Comparison of ENCODE assay signal across 8 cellular contexts in the genomic region with DNA sequence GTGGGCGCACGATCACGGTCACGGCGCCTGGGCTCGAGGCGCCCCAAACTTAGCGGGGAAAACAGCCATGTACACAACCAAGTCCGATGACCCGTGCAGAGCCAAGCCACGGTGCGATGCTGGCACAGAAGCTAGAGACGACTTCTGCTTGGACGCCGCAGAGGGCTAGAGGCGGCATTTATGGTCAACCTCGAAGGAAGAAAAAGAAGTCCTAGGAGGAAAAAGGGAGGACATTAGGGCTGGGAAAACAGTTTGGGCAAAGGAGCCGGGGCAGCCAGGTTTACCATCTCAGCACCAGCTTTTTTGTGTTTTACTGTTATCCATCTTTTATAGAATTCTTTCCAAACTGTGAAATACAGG. TPM values are rescaled to one million over a fixed set of nuclear protein-coding genes. Genes with fewer than 3 reads are reported as not detected.
DNase-seq lines count a peak whose midpoint lies in the region; ATAC-seq and TF ChIP-seq lines count a peak whose summit lies in the region.

No MANE protein-coding gene starts in this region.

- H3K9ac ChIP-seq in Karpas-422 (ENCODE audit: low read length), result peak overlapping the region; percentile 74

- H3K9me2 ChIP-seq in Karpas-422 (replicated peaks; ENCODE audit: insufficient read depth, low read length), result no peaks in the 10 kb centered on the region

- peak overlapping the region; percentile 100 for H2AFZ ChIP-seq in Karpas-422 (ENCODE audit: low read length)

- peak overlapping the region; percentile 63 for H3K27ac Mint-ChIP-seq in neural crest cell (ENCODE audit: unreplicated experiment)

- H3K4me3 Mint-ChIP-seq in neural crest cell, result peak overlapping the region; percentile 80

- H3K9me3 ChIP-seq in Karpas-422 (ENCODE audit: low read length), result no peaks in the 10 kb centered on the region

- H3K27me3 ChIP-seq in BJ (ENCODE audit: control insufficient read depth, insufficient read depth, low read length) (no peaks in the 10 kb centered on the region), Karpas-422 (ENCODE audit: low read length) (no peaks in the 10 kb centered on the region), dorsolateral prefrontal cortex (no peaks in the 10 kb centered on the region)

- H3K4me1 Mint-ChIP-seq in neural crest cell, result peaks cover 18% of the 10 kb centered on the region

- peaks cover 20% of the 10 kb centered on the region for H4K20me1 ChIP-seq in Karpas-422 (ENCODE audit: insufficient read depth, low read depth, low read length)

- TF ChIP-seq CTCF in BJ (IDR thresholded peaks at IDR 0.05; ENCODE audit: insufficient read depth, low read depth, low read length) (no peak), dorsolateral prefrontal cortex (IDR thresholded peaks at IDR 0.05 in 54 of 56, conservative IDR thresholded peaks at IDR 0.05 in 2 of 56; ENCODE audit: low read depth in 1 of 56, partially characterized antibody in 56 of 56) (no peak), neural crest cell (conservative IDR thresholded peaks at IDR 0.05) (no peak)

- POLR2A ChIA-PET in BJ (lab: Charles Lee), result no interaction called here

- H3K27ac ChIP-seq in Karpas-422 (ENCODE audit: low read length) (no peak overlapping the region), dorsolateral prefrontal cortex (peak overlapping the region; percentile 9 to 95 (median 87))

- H3K36me3 ChIP-seq in BJ (ENCODE audit: control insufficient read depth, insufficient read depth, low read length), result no peaks in the 10 kb centered on the region
- H3K36me3 ChIP-seq in Karpas-422 (ENCODE audit: insufficient read depth, low read length), result no peaks in the 10 kb centered on the region

- ATAC-seq in HG03342 (IDR thresholded peaks at IDR 0.05; ENCODE audit: unreplicated experiment) (no peak), GM21723 (IDR thresholded peaks at IDR 0.05; ENCODE audit: unreplicated experiment) (no peak)

- no peaks in the 10 kb centered on the region for H3K9me3 Mint-ChIP-seq in neural crest cell

- intact Hi-C loops in dorsolateral prefrontal cortex (cut with DNase I), result loop anchor here in 1 of 2 donors (2.0 to 10.0 kb wide), 3 partner anchors 205 to 311 kb away; a partner anchor contains a TSS

- H3K4me2 ChIP-seq in Karpas-422 (ENCODE audit: low read depth, low read length, poor library complexity, severe bottlenecking), result peak overlapping the region; percentile 81

- H3K4me1 ChIP-seq in Karpas-422 (ENCODE audit: low read length), result peaks cover 20% of the 10 kb centered on the region

- H3K79me2 ChIP-seq in Karpas-422 (ENCODE audit: low read length), result no peaks in the 10 kb centered on the region

- CTCF ChIA-PET in BJ (lab: Yijun Ruan, JAX), result interaction anchor here (2.5 to 3.7 kb wide), 2 partner anchors 10 to 26 kb away, joined by 8 to 23 read pairs; no protein-coding TSS in a partner anchor

- H3K36me3 Mint-ChIP-seq in neural crest cell (ENCODE audit: low read depth), result no peaks in the 10 kb centered on the region

- H3K4me3 ChIP-seq in BJ (ENCODE audit: low read depth, low read length) (peak overlapping the region; percentile 52), Karpas-422 (ENCODE audit: low read length) (peak overlapping the region; percentile 75), dorsolateral prefrontal cortex (peak overlapping the region; percentile 44 to 97 (median 80))

- peaks cover 31% of the 10 kb centered on the region for H3K27me3 Mint-ChIP-seq in neural crest cell (ENCODE audit: low read depth)

- DNase-seq in BJ (ENCODE audit: low read depth), result no peak
- DNase-seq in Karpas-422, result no peak
- DNase-seq in dorsolateral prefrontal cortex, result peak in 3 of 10 donors; percentile 37 to 57 (median 51)
- no peak for DNase-seq in neural crest cell (ENCODE audit: low read depth, low spot score)
- no peak for DNase-seq in GM03348 (ENCODE audit: low spot score)
- DNase-seq in NK-92 (lab: John Stamatoyannopoulos, UW; ENCODE audit: unreplicated experiment), result no peak

RNA-seq across cellular contexts. Expression of a gene that starts 0.6 kb away (rescaled TPM):
- polyA plus RNA-seq in BJ (2011; rRNA removed), result 7.7 and 9.2 TPM in 2 replicates
- 7.2 and 7.5 TPM in 2 replicates for polyA minus RNA-seq in BJ (2011; rRNA and poly(A)+ RNA removed)
- 6.9 and 9.1 TPM in 2 replicates for total RNA-seq in Karpas-422 (2014; rRNA removed; shearing (Covaris generic); ENCODE audit: low replicate concordance)
- 100 to 1,000 TPM in 78 of 120 experiments, 10 to 100 TPM in 42; 74.4 to 162 (median 104) TPM for total RNA-seq in dorsolateral prefrontal cortex
- 28.9 and 29.5 TPM in 2 replicates for total RNA-seq in neural crest cell
